In the genomic region with DNA sequence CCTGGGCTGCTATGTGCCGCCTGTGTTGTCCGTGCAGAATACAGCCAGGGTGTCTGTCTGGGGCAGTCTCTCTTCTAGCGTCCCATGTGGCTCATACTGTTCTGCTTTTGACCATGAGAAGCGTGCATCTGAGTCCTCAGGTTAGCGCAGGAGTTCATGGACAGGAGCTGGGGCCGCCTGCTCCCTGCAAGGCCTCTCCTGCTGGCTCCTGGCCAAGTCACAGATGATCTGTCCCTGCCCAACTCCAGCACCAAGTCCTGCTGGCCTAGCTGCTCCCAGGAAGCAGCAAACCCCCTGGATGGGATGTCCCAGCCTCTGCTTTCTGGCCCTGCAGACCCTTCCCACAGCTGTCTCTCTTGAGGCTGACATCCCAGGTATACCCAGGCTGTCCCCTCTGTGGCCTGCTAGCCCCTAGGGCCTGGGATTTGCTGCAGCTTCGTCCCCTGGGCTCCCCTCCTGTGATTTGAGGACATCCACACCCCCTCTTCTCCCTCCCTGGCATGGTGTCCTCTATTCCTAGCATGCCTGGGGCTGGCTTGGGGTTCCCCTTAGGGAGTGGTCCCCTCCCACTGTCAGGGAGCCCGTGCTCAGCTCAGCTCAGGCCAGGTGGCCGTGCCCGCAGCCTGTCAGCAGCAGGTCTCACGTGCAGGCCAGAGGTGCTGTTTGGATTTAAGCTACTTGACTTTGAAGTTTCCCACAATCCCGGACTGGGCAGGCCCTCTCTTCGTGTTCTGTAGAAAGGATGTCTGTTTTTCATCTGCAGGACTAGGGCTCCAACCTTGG, we compare ENCODE assay signal across 18 cellular contexts. TPM values are rescaled to one million over a fixed set of nuclear protein-coding genes. Genes with fewer than 3 reads are reported as not detected.
DNase-seq lines count a peak whose midpoint lies in the region; ATAC-seq and FAIRE-seq lines count a peak whose summit lies in the region.
"Had no signal": no experiment of that assay in that cellular context is flagged by ENCODE, and none has a peak within 500 bp of the region (broad histone marks: within the 10 kb centered on the region; RNA-seq: fewer than 3 reads in every experiment).

No MANE protein-coding gene starts in this region.

- H3K27ac ChIP-seq in KOPT-K1 (ENCODE audit: low read depth, low read length, poor library complexity, severe bottlenecking) (peak overlapping the region; percentile 60), right cardiac atrium (ENCODE audit: low read length) (no peak overlapping the region), small intestine (ENCODE audit: low read depth in 1 of 2, low read length in 1 of 2) (peak overlapping the region in 1 of 2 donors; percentile 21)
- H3K27ac ChIP-seq in CD4-positive, alpha-beta memory T cell (ENCODE audit: low read depth, low read length): no peak overlapping the region

- H3K9me3 ChIP-seq in KOPT-K1 (ENCODE audit: insufficient read depth, low read length, poor library complexity, severe bottlenecking) (no peaks in the 10 kb centered on the region), right cardiac atrium (ENCODE audit: control insufficient read depth, low read length) (no peaks in the 10 kb centered on the region), small intestine (ENCODE audit: control insufficient read depth, low read depth) (no peaks in the 10 kb centered on the region)
- H3K9me3 ChIP-seq in CD4-positive, alpha-beta memory T cell (ENCODE audit: control insufficient read depth in 1 of 2, low read length in 2 of 2): no peaks in the 10 kb centered on the region

- POLR2A ChIA-PET in CD4-positive, alpha-beta memory T cell (lab: Charles Lee; ENCODE audit: partially characterized antibody): no interaction called here

- no peak overlapping the region for H3K4me3 ChIP-seq in right cardiac atrium (ENCODE audit: low read length)
- no peak overlapping the region for H3K4me3 ChIP-seq in small intestine (ENCODE audit: low read depth in 1 of 2, low read length in 2 of 2)
- H3K4me3 ChIP-seq in CD4-positive, alpha-beta memory T cell (ENCODE audit: low read length in 2 of 2): no peak overlapping the region

- peak; percentile 34 to 71 for DNase-seq in NCI-H524 (lab: John Stamatoyannopoulos, UW)
- DNase-seq in NCI-H524 treated with DMSO at 0.1 percent for 48 hours (lab: John Stamatoyannopoulos, UW): no peak
- peak in 2 of 3 donors; percentile 33 to 71 for DNase-seq in right cardiac atrium
- DNase-seq in small intestine: peak; percentile 68
- DNase-seq in CD4-positive, alpha-beta memory T cell: no peak
- DNase-seq in NCI-H2107 treated with DMSO at 0.1 percent for 48 hours (lab: John Stamatoyannopoulos, UW; ENCODE audit: unreplicated experiment): no peak
- DNase-seq: activated B cell treated with CpG ODN at 0.5 μM for 24 hours; activated CD8-positive, alpha-beta memory T cell treated with anti-CD3 and anti-CD28 coated beads for 24 hours; GF-D8; NCI-H526 had no signal

- peak overlapping the region in 2 of 7 donors; percentile 39 to 55 for H3K27ac Mint-ChIP-seq in CD4-positive, alpha-beta memory T cell

- H3K27me3 ChIP-seq in right cardiac atrium (ENCODE audit: control insufficient read depth, insufficient read depth): no peaks in the 10 kb centered on the region
- no peaks in the 10 kb centered on the region for H3K27me3 ChIP-seq in small intestine (ENCODE audit: control insufficient read depth in 2 of 2, insufficient read depth in 2 of 2, low read length in 2 of 2)
- no peaks in the 10 kb centered on the region for H3K27me3 ChIP-seq in CD4-positive, alpha-beta memory T cell (ENCODE audit: insufficient read depth, low read length)

- H3K36me3 Mint-ChIP-seq in CD4-positive, alpha-beta memory T cell: peaks cover 12 to 16% of the 10 kb centered on the region in 2 donors

- H3K4me3 Mint-ChIP-seq in CD4-positive, alpha-beta memory T cell: no peak overlapping the region
- H3K4me3 Mint-ChIP-seq: activated B cell treated with CpG ODN at 0.5 μM for 24 hours, nephron had no signal

- H3K4me1 ChIP-seq in right cardiac atrium (ENCODE audit: control insufficient read depth, insufficient read depth, low read length) (no peaks in the 10 kb centered on the region), small intestine (ENCODE audit: control insufficient read depth in 2 of 2, insufficient read depth in 1 of 2, low read depth in 1 of 2, low read length in 1 of 2) (no peaks in the 10 kb centered on the region)
- no peaks in the 10 kb centered on the region for H3K4me1 ChIP-seq in CD4-positive, alpha-beta memory T cell (ENCODE audit: insufficient read depth, low read length)

- WGBS in right cardiac atrium: 74% methylated on average over 13 of the region's 13 CpGs
- WGBS in small intestine, 3 donors: 47 to 69% (median 67%) methylated on average over 13 of the region's 13 CpGs

- intact Hi-C loops in right cardiac atrium (cut with DNase I): no loop called here
- intact Hi-C loops in CD4-positive, alpha-beta memory T cell (cut with micrococcal nuclease): no loop called here

- no peaks in the 10 kb centered on the region for H3K36me3 ChIP-seq in KOPT-K1 (ENCODE audit: insufficient read depth, low read length)
- H3K36me3 ChIP-seq in small intestine (ENCODE audit: control insufficient read depth in 2 of 2, insufficient read depth in 2 of 2, low read length in 2 of 2): peaks cover 0 to 7% of the 10 kb centered on the region in 2 donors
- H3K36me3 ChIP-seq in CD4-positive, alpha-beta memory T cell (ENCODE audit: insufficient read depth, low read length): no peaks in the 10 kb centered on the region

- H3K9me3 Mint-ChIP-seq in CD4-positive, alpha-beta memory T cell: no peaks in the 10 kb centered on the region
- H3K9me3 Mint-ChIP-seq: activated B cell treated with CpG ODN at 0.5 μM for 24 hours; activated T-helper 2 cell treated with anti-CD3 and anti-CD28 coated beads, Interferon-gamma antibody, Interleukin-2, Interleukin-4, amounts not matched to agents 10 μg/mL and 5 μg/mL and 100 μg/mL, durations not matched to agents 14 hours and 24 hours and 36 hours; nephron had no signal

- ATAC-seq in right cardiac atrium: no peak
- ATAC-seq in GM18520 (IDR thresholded peaks at IDR 0.05; ENCODE audit: unreplicated experiment): no peak

- no peaks in the 10 kb centered on the region for H3K27me3 Mint-ChIP-seq in CD4-positive, alpha-beta memory T cell
- H3K27me3 Mint-ChIP-seq: activated B cell treated with CpG ODN at 0.5 μM for 24 hours had no signal

- CTCF ChIA-PET in CD4-positive, alpha-beta memory T cell (lab: Charles Lee; ENCODE audit: partially characterized antibody): interaction anchor here (1.0 kb wide), 1 partner anchor 15 kb away, joined by 5 read pairs; no protein-coding TSS in a partner anchor

- no peak for FAIRE-seq in small intestine (lab: Jason Lieb, UNC)
- FAIRE-seq: colon, endothelial cell of umbilical vein, frontal cortex had no signal

- peaks cover 5 to 9% (median 7%) of the 10 kb centered on the region in 4 donors for H3K4me1 Mint-ChIP-seq in CD4-positive, alpha-beta memory T cell

RNA-seq across cellular contexts. Expression of a gene that starts 17.8 kb away (rescaled TPM):
- 10 to 100 TPM in 1 of 4 donors, 1 to 10 TPM in 3; 6.9 to 10.9 (median 9.5) TPM for total RNA-seq in right cardiac atrium
- polyA plus RNA-seq in right cardiac atrium (6.1 TPM), small intestine (10 to 100 TPM; 37.0 to 80.5 (median 73.1) TPM)
- 10 to 100 TPM; 45.9 to 46.5 TPM for total RNA-seq in CD4-positive, alpha-beta memory T cell
- 10 to 100 TPM; 45.1 to 74.0 TPM for polyA plus RNA-seq in CD4-positive, alpha-beta memory T cell

RNA-seq across cellular contexts. Expression of a gene that starts 32.6 kb away (rescaled TPM):
- total RNA-seq in right cardiac atrium: 1 to 10 TPM in 1 of 4 donors, under 1 TPM in 3; 0.26 to 1.9 (median 0.74) TPM
- polyA plus RNA-seq in right cardiac atrium: 0.02 TPM
- 10 to 100 TPM in 1 of 3 donors, 1 to 10 TPM in 2; 1.6 to 11.9 (median 6.8) TPM for polyA plus RNA-seq in small intestine
- under 1 TPM in 1 of 2 experiments, not detected in 1; 0.67 TPM for total RNA-seq in CD4-positive, alpha-beta memory T cell
- not detected for polyA plus RNA-seq in CD4-positive, alpha-beta memory T cell
- total RNA-seq: endothelial cell of umbilical vein, RPMI7951 had no signal
- polyA plus RNA-seq: endothelial cell of umbilical vein had no signal

Comparison
In these comparisons a context has a peak if more than half of its experiments do, and no peak if none do; other contexts are left out.
1. DNase-seq: peak in NCI-H524 (2 of 2), right cardiac atrium (2 of 3) and small intestine (single experiment); none in NCI-H524 treated with DMSO at 0.1 percent for 48 hours (single experiment), CD4-positive, alpha-beta memory T cell (0 of 5) and NCI-H2107 treated with DMSO at 0.1 percent for 48 hours (single experiment).